8 cellular contexts compared by ENCODE assay signal in genomic region chr12:3828888-3829287, GRCh38.
"Had no signal": no experiment of that assay in that cellular context is flagged by ENCODE, and none has a peak within 500 bp of the region (broad histone marks: within the 10 kb centered on the region; RNA-seq: fewer than 3 reads in every experiment).

No MANE protein-coding gene starts in this region.

- H3K4me3 ChIP-seq: GM23248, HAP-1 had no signal

- H3K27ac ChIP-seq: GM23248, HL-60 had no signal

- H3K9me3 ChIP-seq: HAP-1 had no signal

- DNase-seq: GM23248, GOT3, H7, HFFc6 had no signal

- H3K4me1 ChIP-seq: HAP-1 had no signal

- ATAC-seq: HCT116, HepG2 had no signal

- H3K36me3 ChIP-seq: HAP-1 had no signal
